12 cellular contexts compared by ENCODE assay signal in genomic region chr1:214537872-214538473, GRCh38. TPM values are rescaled to one million over a fixed set of nuclear protein-coding genes. Genes with fewer than 3 reads are reported as not detected.
DNase-seq lines count a peak whose midpoint lies in the region; ATAC-seq, FAIRE-seq and TF ChIP-seq lines count a peak whose summit lies in the region.
"Had no signal": no experiment of that assay in that cellular context is flagged by ENCODE, and none has a peak within 500 bp of the region (broad histone marks: within the 10 kb centered on the region; RNA-seq: fewer than 3 reads in every experiment).

No MANE protein-coding gene starts in this region.

- TF ChIP-seq CTCF in astrocyte (IDR thresholded peaks at IDR 0.05; ENCODE audit: insufficient read depth, low read depth, low read length) (no peak), left lung (IDR thresholded peaks at IDR 0.05) (no peak)

- H2AFZ ChIP-seq in Karpas-422 (ENCODE audit: low read length), result peak overlapping the region; percentile 87
- no peak overlapping the region for H2AFZ ChIP-seq in astrocyte (ENCODE audit: low read depth, low read length)
- H2AFZ ChIP-seq: GM23338 had no signal

- no peaks in the 10 kb centered on the region for H3K9me3 ChIP-seq in Karpas-422 (ENCODE audit: low read length)
- no peaks in the 10 kb centered on the region for H3K9me3 ChIP-seq in astrocyte (ENCODE audit: insufficient read depth, low read depth, low read length)
- no peaks in the 10 kb centered on the region for H3K9me3 ChIP-seq in left lung
- H3K9me3 ChIP-seq: SJCRH30 had no signal

- peaks cover 44% of the 10 kb centered on the region for H3K4me1 Mint-ChIP-seq in astrocyte (ENCODE audit: low read depth, unreplicated experiment)

- no peaks in the 10 kb centered on the region for H4K20me1 ChIP-seq in Karpas-422 (ENCODE audit: insufficient read depth, low read depth, low read length)
- peaks cover 92% of the 10 kb centered on the region for H4K20me1 ChIP-seq in astrocyte (ENCODE audit: insufficient read depth, low read length)

- peaks cover 7% of the 10 kb centered on the region for H3K4me1 ChIP-seq in Karpas-422 (ENCODE audit: low read length)
- H3K4me1 ChIP-seq in astrocyte (ENCODE audit: insufficient read depth, low read length), result peaks cover 4% of the 10 kb centered on the region
- H3K4me1 ChIP-seq in left lung, result peaks cover 6 to 9% of the 10 kb centered on the region in 2 donors
- peaks cover 37% of the 10 kb centered on the region for H3K4me1 ChIP-seq in rectal smooth muscle tissue (ENCODE audit: control insufficient read depth, insufficient read depth, low read length)

- H3K4me2 ChIP-seq in Karpas-422 (ENCODE audit: low read depth, low read length, poor library complexity, severe bottlenecking) (no peak overlapping the region), astrocyte (ENCODE audit: low read length) (peak overlapping the region; percentile 2)
- H3K4me2 ChIP-seq: GM23338 had no signal

- peaks cover 5% of the 10 kb centered on the region for H3K36me3 Mint-ChIP-seq in astrocyte (ENCODE audit: low read depth, unreplicated experiment)

- H3K79me2 ChIP-seq in Karpas-422 (ENCODE audit: low read length) (no peaks in the 10 kb centered on the region), astrocyte (ENCODE audit: insufficient read depth, low read length) (peaks cover 99% of the 10 kb centered on the region)

- H3K9me2 ChIP-seq in Karpas-422 (replicated peaks; ENCODE audit: insufficient read depth, low read length), result no peaks in the 10 kb centered on the region

- no peak overlapping the region for H3K27ac ChIP-seq in Karpas-422 (ENCODE audit: low read length)
- no peak overlapping the region for H3K27ac ChIP-seq in astrocyte (ENCODE audit: low read depth, low read length)
- no peak overlapping the region for H3K27ac ChIP-seq in left lung
- H3K27ac ChIP-seq in rectal smooth muscle tissue (ENCODE audit: low read depth, low read length), result peak overlapping the region; percentile 40
- H3K27ac ChIP-seq: HL-60, SJCRH30 had no signal

- no peaks in the 10 kb centered on the region for H3K9me3 Mint-ChIP-seq in astrocyte (ENCODE audit: unreplicated experiment)
- H3K9me3 Mint-ChIP-seq: GM23338 had no signal

- no peaks in the 10 kb centered on the region for H3K27me3 ChIP-seq in Karpas-422 (ENCODE audit: low read length)
- H3K27me3 ChIP-seq in astrocyte (ENCODE audit: insufficient read depth, low read length), result no peaks in the 10 kb centered on the region
- no peaks in the 10 kb centered on the region for H3K27me3 ChIP-seq in left lung
- H3K27me3 ChIP-seq in rectal smooth muscle tissue (ENCODE audit: control insufficient read depth, insufficient read depth, low read length), result no peaks in the 10 kb centered on the region
- H3K27me3 ChIP-seq: SJCRH30 had no signal

- ATAC-seq in left lung (peak; percentile 71), GM21786 (IDR thresholded peaks at IDR 0.05; ENCODE audit: unreplicated experiment) (no peak), GM19467 (IDR thresholded peaks at IDR 0.05; ENCODE audit: unreplicated experiment) (no peak)

- H3K9ac ChIP-seq in Karpas-422 (ENCODE audit: low read length), result no peak overlapping the region
- H3K9ac ChIP-seq in astrocyte (ENCODE audit: low read length), result no peak overlapping the region
- H3K9ac ChIP-seq in rectal smooth muscle tissue (ENCODE audit: low read length), result no peak overlapping the region

- H3K4me3 ChIP-seq in Karpas-422 (ENCODE audit: low read length) (no peak overlapping the region), astrocyte (ENCODE audit: insufficient read depth, low read depth, low read length) (no peak overlapping the region), left lung (no peak overlapping the region), rectal smooth muscle tissue (ENCODE audit: low read length) (no peak overlapping the region)
- H3K4me3 ChIP-seq: GM23338, SJCRH30 had no signal

- intact Hi-C loops in left lung (cut with DNase I), result no loop called here

- DNase-seq in Karpas-422 (no peak), astrocyte (ENCODE audit: low read depth) (no peak), left lung (no peak)
- no peak for DNase-seq in activated naive CD4-positive, alpha-beta T cell treated with Interleukin-2 at 50 U/mL for 16 hours
- DNase-seq: MV-4-11, NCI-H1417 treated with DMSO at 0.1 percent for 48 hours, SJCRH30 had no signal

- H3K36me3 ChIP-seq in Karpas-422 (ENCODE audit: insufficient read depth, low read length) (no peaks in the 10 kb centered on the region), astrocyte (ENCODE audit: insufficient read depth, low read length) (no peaks in the 10 kb centered on the region), left lung (no peaks in the 10 kb centered on the region), rectal smooth muscle tissue (ENCODE audit: control insufficient read depth, insufficient read depth, low read length) (no peaks in the 10 kb centered on the region)
- H3K36me3 ChIP-seq: SJCRH30 had no signal

- H3K4me3 Mint-ChIP-seq in astrocyte (ENCODE audit: unreplicated experiment), result no peak overlapping the region
- H3K4me3 Mint-ChIP-seq: GM23338 had no signal

- no peak for FAIRE-seq in astrocyte (lab: Jason Lieb, UNC)

- no peak overlapping the region for H3K27ac Mint-ChIP-seq in astrocyte (ENCODE audit: unreplicated experiment)
- H3K27ac Mint-ChIP-seq: GM23338 had no signal

- no peaks in the 10 kb centered on the region for H3K27me3 Mint-ChIP-seq in astrocyte (ENCODE audit: low read depth, unreplicated experiment)

RNA-seq across cellular contexts. Expression of gene PTPN14, which starts 13.4 kb away (rescaled TPM):
- total RNA-seq in Karpas-422 (2014; rRNA removed; shearing (Covaris generic); ENCODE audit: low replicate concordance), result 0.40 and 0.56 TPM in 2 replicates
- total RNA-seq in astrocyte, result 154 and 177 TPM in 2 replicates
- total RNA-seq in left lung, result 10 to 100 TPM; 36.8 to 38.0 TPM

Comparison
In these comparisons a context has a peak if more than half of its experiments do, and no peak if none do; other contexts are left out.
1. RNA of gene PTPN14, which starts 13.4 kb away (total RNA-seq): 154 to 177 TPM in astrocyte and 36.8 to 38.0 TPM in left lung; 0.40 to 0.56 TPM in Karpas-422; every median in the first group is over 10 times any median in the second.